In genomic region chr9:77848897-77849296, GRCh38 we compare ENCODE assay signal across 9 cellular contexts.
A peak's percentile ranks its signal among the peaks of the same experiment; 100 is the strongest.
DNase-seq lines count a peak whose midpoint lies in the region; ATAC-seq and TF ChIP-seq lines count a peak whose summit lies in the region.
"Had no signal": no experiment of that assay in that cellular context is flagged by ENCODE, and none has a peak within 500 bp of the region (broad histone marks: within the 10 kb centered on the region; RNA-seq: fewer than 3 reads in every experiment).

No MANE protein-coding gene starts in this region.

- POLR2A ChIA-PET in MCF 10A (lab: Yijun Ruan, JAX): interaction anchor here (0.7 to 1.5 kb wide), 3 partner anchors 9 to 181 kb away, joined by 3 read pairs; no protein-coding TSS in a partner anchor
- POLR2A ChIA-PET in Caco-2 (lab: Charles Lee): no interaction called here

- H3K9me3 Mint-ChIP-seq in MCF 10A (ENCODE audit: unreplicated experiment) (no peaks in the 10 kb centered on the region), Caco-2 (ENCODE audit: unreplicated experiment) (no peaks in the 10 kb centered on the region)
- H3K9me3 Mint-ChIP-seq: activated CD8-positive, alpha-beta T cell treated with anti-CD3 and anti-CD28 coated beads for 36 hours had no signal

- H3K4me3 Mint-ChIP-seq in MCF 10A (ENCODE audit: unreplicated experiment) (no peak overlapping the region), Caco-2 (ENCODE audit: unreplicated experiment) (no peak overlapping the region)
- H3K4me3 Mint-ChIP-seq: activated CD8-positive, alpha-beta T cell treated with anti-CD3 and anti-CD28 coated beads for 36 hours had no signal

- peak overlapping the region; percentile 54 for H3K27ac ChIP-seq in layer of hippocampus (ENCODE audit: low read depth, low read length)
- H3K27ac ChIP-seq in thoracic aorta: peak overlapping the region; percentile 90 to 92

- H3K4me1 Mint-ChIP-seq in MCF 10A (ENCODE audit: insufficient read depth, unreplicated experiment): peaks cover 8% of the 10 kb centered on the region
- no peaks in the 10 kb centered on the region for H3K4me1 Mint-ChIP-seq in Caco-2 (ENCODE audit: low read depth, unreplicated experiment)

- ATAC-seq in thoracic aorta (ENCODE audit: insufficient number of reproducible peaks, low FRiP score, low read depth): peak; percentile 97
- ATAC-seq: activated CD8-positive, alpha-beta T cell treated with anti-CD3 and anti-CD28 coated beads for 36 hours had no signal

- H3K4me1 ChIP-seq in thoracic aorta (ENCODE audit: control insufficient read depth in 1 of 2, low read depth in 2 of 2) (peaks cover 56 to 60% of the 10 kb centered on the region in 2 donors), Caco-2 (no peaks in the 10 kb centered on the region)

- BruUV-seq in MCF 10A (replicated peaks; lab: Mats Ljungman, UMichigan) (no TSS peak), Caco-2 (replicated peaks; lab: Mats Ljungman, UMichigan) (no TSS peak)

- H3K27me3 ChIP-seq in layer of hippocampus (ENCODE audit: control insufficient read depth, insufficient read depth, low read length) (no peaks in the 10 kb centered on the region), thoracic aorta (replicated peaks; ENCODE audit: insufficient read depth) (no peaks in the 10 kb centered on the region), Caco-2 (replicated peaks; ENCODE audit: control insufficient read depth, insufficient read depth, low read length) (no peaks in the 10 kb centered on the region)

- CTCF ChIA-PET in MCF 10A (lab: Yijun Ruan, JAX) (interaction anchor here (0.6 to 2.4 kb wide), 5 partner anchors 11 to 204 kb away, joined by 3 to 10 read pairs (median 3); no protein-coding TSS in a partner anchor), Caco-2 (lab: Charles Lee) (no interaction called here)

- H3K4me3 ChIP-seq in thoracic aorta (peak overlapping the region; percentile 6), Caco-2 (ENCODE audit: low read depth, low read length) (no peak overlapping the region)

- H3K36me3 ChIP-seq in thoracic aorta: no peaks in the 10 kb centered on the region
- no peaks in the 10 kb centered on the region for H3K36me3 ChIP-seq in Caco-2 (ENCODE audit: control insufficient read depth, insufficient read depth, low read length)

- intact Hi-C loops in MCF 10A (cut with micrococcal nuclease): loop anchor here (2.0 kb wide), 1 partner anchor 186 kb away; no protein-coding TSS in a partner anchor
- intact Hi-C loops in Caco-2 (cut with micrococcal nuclease; ENCODE audit: unreplicated experiment): no loop called here

- H3K27me3 Mint-ChIP-seq in MCF 10A (ENCODE audit: insufficient read depth, unreplicated experiment) (no peaks in the 10 kb centered on the region), Caco-2 (ENCODE audit: insufficient read depth, unreplicated experiment) (no peaks in the 10 kb centered on the region)
- H3K27me3 Mint-ChIP-seq: activated CD8-positive, alpha-beta T cell treated with anti-CD3 and anti-CD28 coated beads for 36 hours had no signal

- no peaks in the 10 kb centered on the region for H3K9me3 ChIP-seq in thoracic aorta
- no peaks in the 10 kb centered on the region for H3K9me3 ChIP-seq in Caco-2

- TF ChIP-seq CTCF in MCF 10A (IDR thresholded peaks at IDR 0.05; ENCODE audit: unreplicated experiment) (no peak), thoracic aorta (IDR thresholded peaks at IDR 0.05) (no peak), Caco-2 (IDR thresholded peaks at IDR 0.05; ENCODE audit: insufficient read depth in 1 of 2, low read depth in 1 of 2, low read length in 1 of 2, severe bottlenecking in 1 of 2, unreplicated experiment in 1 of 2) (no peak)

- H3K27ac Mint-ChIP-seq in MCF 10A (ENCODE audit: low read depth, unreplicated experiment) (peak overlapping the region; percentile 75), Caco-2 (ENCODE audit: unreplicated experiment) (no peak overlapping the region)
- H3K27ac Mint-ChIP-seq: activated CD8-positive, alpha-beta T cell treated with anti-CD3 and anti-CD28 coated beads for 36 hours had no signal

- H3K36me3 Mint-ChIP-seq in MCF 10A (ENCODE audit: insufficient read depth, unreplicated experiment): no peaks in the 10 kb centered on the region
- no peaks in the 10 kb centered on the region for H3K36me3 Mint-ChIP-seq in Caco-2 (ENCODE audit: insufficient read depth, unreplicated experiment)

- peak; percentile 61 for DNase-seq in HT1080 (ENCODE audit: low read depth)
- DNase-seq in MCF 10A (ENCODE audit: unreplicated experiment): peak; percentile 88
- DNase-seq in thoracic aorta (ENCODE audit: low spot score): peak; percentile 71
- DNase-seq in activated naive CD4-positive, alpha-beta T cell treated with anti-CD3 and anti-CD28 coated beads, Interleukin-2, amount 50 U/mL, for 16 hours: no peak
- DNase-seq in Caco-2: no peak
- no peak for DNase-seq in SKM-1 treated with dmso at 0.1 percent for 144 hours (lab: John Stamatoyannopoulos, UW; ENCODE audit: unreplicated experiment)
- DNase-seq: activated CD8-positive, alpha-beta T cell treated with anti-CD3 and anti-CD28 coated beads for 36 hours; MM.1S had no signal

Comparison
In these comparisons a context has a peak if more than half of its experiments do, and no peak if none do; other contexts are left out.
1. DNase-seq: peak in HT1080 (single experiment), MCF 10A (single experiment) and thoracic aorta (single experiment); none in activated naive CD4-positive, alpha-beta T cell treated with anti-CD3 and anti-CD28 coated beads, Interleukin-2, amount 50 U/mL, for 16 hours (single experiment), Caco-2 (0 of 2) and SKM-1 treated with dmso at 0.1 percent for 144 hours (single experiment).